Comparison of ENCODE assay signal across 20 cellular contexts in genomic region chrX:116278819-116279218, GRCh38.
"Had no signal": no experiment of that assay in that cellular context is flagged by ENCODE, and none has a peak within 500 bp of the region (broad histone marks: within the 10 kb centered on the region; RNA-seq: fewer than 3 reads in every experiment).

No MANE protein-coding gene starts in this region.

- H3K36me3 Mint-ChIP-seq: memory B cell; naive thymus-derived CD4-positive, alpha-beta T cell; stimulated activated naive B cell treated with anti-CD40 and anti-IgM and Interleukin-4, amounts not matched to agents 10 μg/mL and 1 μg/mL and 100 μg/mL, for 72 hours had no signal

- H3K4me1 ChIP-seq: esophagus squamous epithelium, gastroesophageal sphincter, left ventricle myocardium inferior, lower lobe of right lung, upper lobe of right lung, vagina had no signal

- FAIRE-seq: endometrium had no signal

- H3K9me3 Mint-ChIP-seq: memory B cell; stimulated activated naive B cell treated with anti-CD40 and anti-IgM and Interleukin-4, amounts not matched to agents 10 μg/mL and 1 μg/mL and 100 μg/mL, for 72 hours had no signal

- ATAC-seq: gastroesophageal sphincter; lower lobe of right lung; naive thymus-derived CD4-positive, alpha-beta T cell; sciatic nerve; stimulated activated naive B cell treated with anti-CD40 and anti-IgM and Interleukin-4, amounts not matched to agents 10 μg/mL and 1 μg/mL and 100 μg/mL, for 72 hours; stimulated activated naive CD8-positive, alpha-beta T cell treated with anti-CD3 and anti-CD28 coated beads, Interleukin-15, amount 100 ng/mL, for 72 hours; upper lobe of right lung had no signal

- H3K4me3 Mint-ChIP-seq: memory B cell; naive thymus-derived CD4-positive, alpha-beta T cell; stimulated activated naive B cell treated with anti-CD40 and anti-IgM and Interleukin-4, amounts not matched to agents 10 μg/mL and 1 μg/mL and 100 μg/mL, for 72 hours; stimulated activated naive CD8-positive, alpha-beta T cell treated with anti-CD3 and anti-CD28 coated beads, Interleukin-15, amount 100 ng/mL, for 72 hours had no signal

- H3K27ac Mint-ChIP-seq: memory B cell; naive thymus-derived CD4-positive, alpha-beta T cell; stimulated activated naive B cell treated with anti-CD40 and anti-IgM and Interleukin-4, amounts not matched to agents 10 μg/mL and 1 μg/mL and 100 μg/mL, for 72 hours; stimulated activated naive CD8-positive, alpha-beta T cell treated with anti-CD3 and anti-CD28 coated beads, Interleukin-15, amount 100 ng/mL, for 72 hours had no signal

- DNase-seq: effector memory CD4-positive, alpha-beta T cell; esophagus squamous epithelium; foreskin fibroblast; glutamatergic neuron; islet precursor cell; left ventricle myocardium inferior; lower lobe of right lung; midbrain; naive thymus-derived CD4-positive, alpha-beta T cell; stimulated activated CD4-positive, alpha-beta T cell treated with anti-CD3 and anti-CD28 coated beads, Interleukin-2, amount 100 ng/mL, for 24 hours; stimulated activated CD4-positive, alpha-beta T cell treated with anti-CD3 and anti-CD28 coated beads, Interleukin-4, amount 100 ng/mL, for 4 hours; stimulated activated naive B cell treated with anti-CD40 and anti-IgM and Interleukin-4, amounts not matched to agents 10 μg/mL and 1 μg/mL and 100 μg/mL, for 72 hours; stimulated activated naive CD8-positive, alpha-beta T cell treated with anti-CD3 and anti-CD28 coated beads, Interleukin-15, amount 100 ng/mL, for 72 hours; upper lobe of right lung had no signal

- H3K36me3 ChIP-seq: esophagus squamous epithelium, gastroesophageal sphincter, left ventricle myocardium inferior, lower lobe of right lung, neutrophil, upper lobe of right lung, vagina had no signal

- H3K27me3 Mint-ChIP-seq: memory B cell; naive thymus-derived CD4-positive, alpha-beta T cell; stimulated activated naive B cell treated with anti-CD40 and anti-IgM and Interleukin-4, amounts not matched to agents 10 μg/mL and 1 μg/mL and 100 μg/mL, for 72 hours; stimulated activated naive CD8-positive, alpha-beta T cell treated with anti-CD3 and anti-CD28 coated beads, Interleukin-15, amount 100 ng/mL, for 72 hours had no signal

- H3K4me1 Mint-ChIP-seq: memory B cell; naive thymus-derived CD4-positive, alpha-beta T cell; stimulated activated naive B cell treated with anti-CD40 and anti-IgM and Interleukin-4, amounts not matched to agents 10 μg/mL and 1 μg/mL and 100 μg/mL, for 72 hours; stimulated activated naive CD8-positive, alpha-beta T cell treated with anti-CD3 and anti-CD28 coated beads, Interleukin-15, amount 100 ng/mL, for 72 hours had no signal

- H3K27me3 ChIP-seq: esophagus squamous epithelium, gastroesophageal sphincter, neutrophil, upper lobe of right lung, vagina had no signal

- H3K4me3 ChIP-seq: esophagus squamous epithelium, gastroesophageal sphincter, left ventricle myocardium inferior, lower lobe of right lung, upper lobe of right lung, vagina had no signal

- H3K27ac ChIP-seq: esophagus squamous epithelium, gastroesophageal sphincter, left ventricle myocardium inferior, lower lobe of right lung, neutrophil, upper lobe of right lung, vagina had no signal

- H3K9me3 ChIP-seq: esophagus squamous epithelium, gastroesophageal sphincter, left ventricle myocardium inferior, lower lobe of right lung, neutrophil, upper lobe of right lung, vagina had no signal
